In the genomic region with DNA sequence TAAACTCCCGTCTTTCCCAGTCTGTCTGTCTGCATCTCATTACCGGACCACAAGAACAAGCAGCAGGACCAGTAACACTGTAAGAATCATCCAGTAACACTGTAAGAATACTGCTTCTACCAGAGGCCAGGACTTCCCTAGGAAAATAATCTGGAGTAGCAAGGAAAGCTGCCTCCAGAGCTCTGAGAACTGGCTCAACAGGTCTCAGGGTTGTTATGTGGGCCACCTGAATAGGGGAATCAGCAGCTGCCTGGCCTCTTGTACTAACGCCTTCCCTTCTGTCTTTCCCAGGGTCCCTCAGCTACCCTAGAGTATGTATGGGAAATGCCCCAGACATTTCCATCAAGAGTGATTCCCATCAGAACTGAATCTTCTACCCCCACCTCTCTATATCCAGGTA, we compare ENCODE assay signal across 22 cellular contexts. TPM values are rescaled to one million over a fixed set of nuclear protein-coding genes. Genes with fewer than 3 reads are reported as not detected.
DNase-seq lines count a peak whose midpoint lies in the region; ATAC-seq, FAIRE-seq and TF ChIP-seq lines count a peak whose summit lies in the region.
"Had no signal": no experiment of that assay in that cellular context is flagged by ENCODE, and none has a peak within 500 bp of the region (broad histone marks: within the 10 kb centered on the region; RNA-seq: fewer than 3 reads in every experiment).

No MANE protein-coding gene starts in this region.

- H3K4me1 ChIP-seq in foreskin keratinocyte (peaks cover 8% of the 10 kb centered on the region), parathyroid adenoma (peaks cover 37% of the 10 kb centered on the region), small intestine (ENCODE audit: control insufficient read depth in 2 of 2, insufficient read depth in 1 of 2, low read depth in 1 of 2, low read length in 1 of 2) (no peaks in the 10 kb centered on the region)
- H3K4me1 ChIP-seq: ascending aorta, right atrium auricular region had no signal

- intact Hi-C loops in Calu3 (cut with micrococcal nuclease; ENCODE audit: unreplicated experiment) = no loop called here

- H3K79me2 ChIP-seq in parathyroid adenoma = no peaks in the 10 kb centered on the region

- H3K9me3 ChIP-seq in parathyroid adenoma (ENCODE audit: control insufficient read depth, low read length) = no peaks in the 10 kb centered on the region
- no peaks in the 10 kb centered on the region for H3K9me3 ChIP-seq in small intestine (ENCODE audit: control insufficient read depth, low read depth)
- H3K9me3 ChIP-seq: ascending aorta, MG63, neutrophil, right atrium auricular region had no signal

- H3K27ac ChIP-seq in VCaP = peak overlapping the region; percentile 14; the same call in 1 of the 2 replicates
- H3K27ac ChIP-seq in foreskin keratinocyte = peak overlapping the region; percentile 44
- peak overlapping the region; percentile 63 for H3K27ac ChIP-seq in parathyroid adenoma
- H3K27ac ChIP-seq in small intestine (ENCODE audit: low read depth in 1 of 2, low read length in 1 of 2) = no peak overlapping the region
- H3K27ac ChIP-seq: neutrophil, WERI-Rb-1 had no signal

- TF ChIP-seq CTCF in Calu3 (IDR thresholded peaks at IDR 0.05; ENCODE audit: unreplicated experiment) (no peak), VCaP (conservative IDR thresholded peaks at IDR 0.05) (no peak), foreskin keratinocyte (conservative IDR thresholded peaks at IDR 0.05) (no peak), parathyroid adenoma (IDR thresholded peaks at IDR 0.05) (no peak)

- DNase-seq in Calu3 (peak; percentile 32), foreskin keratinocyte (no peak), foreskin melanocyte (no peak), small intestine (no peak), ecto neural progenitor cell (ENCODE audit: low spot score) (no peak), GDM1 (lab: John Stamatoyannopoulos, UW) (no peak)
- DNase-seq: activated gamma-delta T cell treated with Interleukin-2 at 50 U/mL for 16 hours, glutamatergic neuron, MG63, NCI-H1694, NCI-H446, T-helper 1 cell, WERI-Rb-1 had no signal

- H3K4me3 ChIP-seq in parathyroid adenoma (ENCODE audit: low read depth, low read length) (no peak overlapping the region), small intestine (ENCODE audit: low read depth in 1 of 2, low read length in 2 of 2) (no peak overlapping the region)
- H3K4me3 ChIP-seq: ascending aorta, MG63, right atrium auricular region had no signal

- no peak for FAIRE-seq in small intestine (lab: Jason Lieb, UNC)
- FAIRE-seq: colon had no signal

- H3K9me3 Mint-ChIP-seq in Calu3 (ENCODE audit: low read depth, unreplicated experiment) = no peaks in the 10 kb centered on the region
- H3K9me3 Mint-ChIP-seq: memory B cell had no signal

- ATAC-seq in foreskin keratinocyte = peak; percentile 5
- ATAC-seq: Right ventricle myocardium inferior had no signal

- H3K4me1 Mint-ChIP-seq in Calu3 (ENCODE audit: low read depth, unreplicated experiment) = peaks cover 32% of the 10 kb centered on the region

- H3K4me2 ChIP-seq in parathyroid adenoma (ENCODE audit: low read length) = no peak overlapping the region

- no peaks in the 10 kb centered on the region for H3K27me3 Mint-ChIP-seq in Calu3 (ENCODE audit: unreplicated experiment)
- H3K27me3 Mint-ChIP-seq: memory B cell had no signal

- no peak overlapping the region for H3K4me3 Mint-ChIP-seq in Calu3 (ENCODE audit: low read depth, unreplicated experiment)
- H3K4me3 Mint-ChIP-seq: memory B cell had no signal

- H3K36me3 Mint-ChIP-seq in Calu3 (ENCODE audit: insufficient read depth, unreplicated experiment) = peaks cover 9% of the 10 kb centered on the region

- CTCF ChIA-PET in Calu3 (lab: Charles Lee) = interaction anchor here (2.1 to 3.3 kb wide), 2 partner anchors 17 to 27 kb away, joined by 13 to 15 read pairs; no protein-coding TSS in a partner anchor

- no peak overlapping the region for H2AFZ ChIP-seq in parathyroid adenoma

- no TSS peak for BruUV-seq in Calu3 (replicated peaks; lab: Mats Ljungman, UMichigan)

- 53 to 63% (median 55%) methylated on average over 3 of the region's 3 CpGs for WGBS in small intestine, 3 donors

- H3K27me3 ChIP-seq in foreskin keratinocyte = no peaks in the 10 kb centered on the region
- H3K27me3 ChIP-seq in parathyroid adenoma (ENCODE audit: control insufficient read depth, insufficient read depth, low read length) = no peaks in the 10 kb centered on the region
- H3K27me3 ChIP-seq in small intestine (ENCODE audit: control insufficient read depth in 2 of 2, insufficient read depth in 2 of 2, low read length in 2 of 2) = no peaks in the 10 kb centered on the region
- H3K27me3 ChIP-seq: ascending aorta, MG63, neutrophil, right atrium auricular region had no signal

- peak overlapping the region; percentile 37 for H3K27ac Mint-ChIP-seq in Calu3 (ENCODE audit: unreplicated experiment)
- H3K27ac Mint-ChIP-seq: memory B cell had no signal

- no peaks in the 10 kb centered on the region for H3K36me3 ChIP-seq in parathyroid adenoma (ENCODE audit: control insufficient read depth, insufficient read depth, low read length)
- H3K36me3 ChIP-seq in small intestine (ENCODE audit: control insufficient read depth in 2 of 2, insufficient read depth in 2 of 2, low read length in 2 of 2) = peaks cover 6 to 23% of the 10 kb centered on the region in 2 donors

- no peak overlapping the region for H3K9ac ChIP-seq in parathyroid adenoma

RNA-seq across cellular contexts. Expression of a gene that starts 1.0 kb away (rescaled TPM):
- total RNA-seq in Calu3 (2022) = not detected in 2 replicates
- not detected in 2 replicates for total RNA-seq in foreskin keratinocyte
- 0.10 TPM in 1 of 2 replicates, not detected in the other for polyA plus RNA-seq in foreskin keratinocyte
- polyA plus RNA-seq in small intestine = under 1 TPM in 2 of 3 donors, not detected in 1; 0.04 to 0.67 TPM
- total RNA-seq: ascending aorta, right atrium auricular region, Right ventricle myocardium inferior had no signal

RNA-seq across cellular contexts. Expression of a gene that starts 8.4 kb away (rescaled TPM):
- total RNA-seq in Calu3 (2022) = 73.2 and 76.7 TPM in 2 replicates
- total RNA-seq in foreskin keratinocyte = 63.6 and 65.5 TPM in 2 replicates
- polyA plus RNA-seq in foreskin keratinocyte = 66.8 and 73.5 TPM in 2 replicates
- polyA plus RNA-seq in small intestine = 100 to 1,000 TPM in 1 of 3 donors, 10 to 100 TPM in 2; 68.5 to 119 (median 74.6) TPM

RNA-seq across cellular contexts. Expression of a gene that starts 26.7 kb away (rescaled TPM):
- total RNA-seq in Calu3 (2022) (10.8 and 16.0 TPM in 2 replicates), foreskin keratinocyte (8.1 and 8.7 TPM in 2 replicates)
- polyA plus RNA-seq in foreskin keratinocyte (9.7 and 9.8 TPM in 2 replicates), small intestine (100 to 1,000 TPM in 1 of 3 donors, 10 to 100 TPM in 2; 44.5 to 129 (median 88.1) TPM)

RNA-seq across cellular contexts. Expression of a gene that starts 31.9 kb away (rescaled TPM):
- total RNA-seq in Calu3 (2022) (not detected in 2 replicates), foreskin keratinocyte (not detected in 2 replicates)
- polyA plus RNA-seq in foreskin keratinocyte (not detected in 2 replicates), small intestine (under 1 TPM in 1 of 3 donors, not detected in 2; 0.34 TPM)
- total RNA-seq: activated CD8-positive, alpha-beta memory T cell treated with anti-CD3 and anti-CD28 coated beads for 36 hours; ascending aorta had no signal

RNA-seq across cellular contexts. Expression of a gene that starts 36.5 kb away (rescaled TPM):
- not detected in 2 replicates for total RNA-seq in Calu3 (2022)
- not detected in 2 replicates for total RNA-seq in foreskin keratinocyte
- polyA plus RNA-seq in foreskin keratinocyte = not detected in 2 replicates
- polyA plus RNA-seq in small intestine = not detected
- total RNA-seq: activated CD8-positive, alpha-beta memory T cell treated with anti-CD3 and anti-CD28 coated beads for 36 hours; ascending aorta; right atrium auricular region; Right ventricle myocardium inferior had no signal

Comparison
In these comparisons a context has a peak if more than half of its experiments do, and no peak if none do; other contexts are left out.
1. H3K27ac ChIP-seq: peak in VCaP (single experiment), foreskin keratinocyte (single experiment) and parathyroid adenoma (single experiment); none in small intestine (0 of 2).